ENCODE assay signal across 2 cellular contexts in genomic region chr1:39566441-39567137, GRCh38.
TF ChIP-seq lines count a peak whose summit lies in the region.

No MANE protein-coding gene starts in this region.

TF ChIP-seq in WTC11, 78 proteins besides CTCF, POLR2A, EP300 and RAD21:
- TF ChIP-seq, protein P1, sequence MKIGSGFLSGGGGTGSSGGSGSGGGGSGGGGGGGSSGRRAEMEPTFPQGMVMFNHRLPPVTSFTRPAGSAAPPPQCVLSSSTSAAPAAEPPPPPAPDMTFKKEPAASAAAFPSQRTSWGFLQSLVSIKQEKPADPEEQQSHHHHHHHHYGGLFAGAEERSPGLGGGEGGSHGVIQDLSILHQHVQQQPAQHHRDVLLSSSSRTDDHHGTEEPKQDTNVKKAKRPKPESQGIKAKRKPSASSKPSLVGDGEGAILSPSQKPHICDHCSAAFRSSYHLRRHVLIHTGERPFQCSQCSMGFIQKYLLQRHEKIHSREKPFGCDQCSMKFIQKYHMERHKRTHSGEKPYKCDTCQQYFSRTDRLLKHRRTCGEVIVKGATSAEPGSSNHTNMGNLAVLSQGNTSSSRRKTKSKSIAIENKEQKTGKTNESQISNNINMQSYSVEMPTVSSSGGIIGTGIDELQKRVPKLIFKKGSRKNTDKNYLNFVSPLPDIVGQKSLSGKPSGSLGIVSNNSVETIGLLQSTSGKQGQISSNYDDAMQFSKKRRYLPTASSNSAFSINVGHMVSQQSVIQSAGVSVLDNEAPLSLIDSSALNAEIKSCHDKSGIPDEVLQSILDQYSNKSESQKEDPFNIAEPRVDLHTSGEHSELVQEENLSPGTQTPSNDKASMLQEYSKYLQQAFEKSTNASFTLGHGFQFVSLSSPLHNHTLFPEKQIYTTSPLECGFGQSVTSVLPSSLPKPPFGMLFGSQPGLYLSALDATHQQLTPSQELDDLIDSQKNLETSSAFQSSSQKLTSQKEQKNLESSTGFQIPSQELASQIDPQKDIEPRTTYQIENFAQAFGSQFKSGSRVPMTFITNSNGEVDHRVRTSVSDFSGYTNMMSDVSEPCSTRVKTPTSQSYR (CRISPR knock-in tag; IDR thresholded peaks at IDR 0.05) = no peak
- peak; percentile 39; the same call in 1 of the 2 replicates for TF ChIP-seq GABPB1 (CRISPR knock-in tag; IDR thresholded peaks at IDR 0.05)

TF ChIP-seq in HepG2, 621 proteins besides CTCF, POLR2A, EP300 and RAD21 (continues in another document):
- TF ChIP-seq ZNF788 (CRISPR knock-in tag; IDR thresholded peaks at IDR 0.05; ENCODE audit: borderline replicate concordance) = 0 out of 2 replicates have a peak, but pooled peaks have one; percentile 33
- TF ChIP-seq REPIN1 (CRISPR knock-in tag; IDR thresholded peaks at IDR 0.05; ENCODE audit: borderline replicate concordance, low read depth) = peak; percentile 61; the same call in 1 of the 2 replicates
- TF ChIP-seq, protein P2, sequence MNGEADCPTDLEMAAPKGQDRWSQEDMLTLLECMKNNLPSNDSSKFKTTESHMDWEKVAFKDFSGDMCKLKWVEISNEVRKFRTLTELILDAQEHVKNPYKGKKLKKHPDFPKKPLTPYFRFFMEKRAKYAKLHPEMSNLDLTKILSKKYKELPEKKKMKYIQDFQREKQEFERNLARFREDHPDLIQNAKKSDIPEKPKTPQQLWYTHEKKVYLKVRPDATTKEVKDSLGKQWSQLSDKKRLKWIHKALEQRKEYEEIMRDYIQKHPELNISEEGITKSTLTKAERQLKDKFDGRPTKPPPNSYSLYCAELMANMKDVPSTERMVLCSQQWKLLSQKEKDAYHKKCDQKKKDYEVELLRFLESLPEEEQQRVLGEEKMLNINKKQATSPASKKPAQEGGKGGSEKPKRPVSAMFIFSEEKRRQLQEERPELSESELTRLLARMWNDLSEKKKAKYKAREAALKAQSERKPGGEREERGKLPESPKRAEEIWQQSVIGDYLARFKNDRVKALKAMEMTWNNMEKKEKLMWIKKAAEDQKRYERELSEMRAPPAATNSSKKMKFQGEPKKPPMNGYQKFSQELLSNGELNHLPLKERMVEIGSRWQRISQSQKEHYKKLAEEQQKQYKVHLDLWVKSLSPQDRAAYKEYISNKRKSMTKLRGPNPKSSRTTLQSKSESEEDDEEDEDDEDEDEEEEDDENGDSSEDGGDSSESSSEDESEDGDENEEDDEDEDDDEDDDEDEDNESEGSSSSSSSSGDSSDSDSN (CRISPR knock-in tag; IDR thresholded peaks at IDR 0.05) = 0 out of 2 replicates have a peak, but pooled peaks have one; percentile 20
- no peak for TF ChIP-seq DR1 (CRISPR knock-in tag; IDR thresholded peaks at IDR 0.05)
- no peak for TF ChIP-seq THAP7 (CRISPR knock-in tag; IDR thresholded peaks at IDR 0.05)
- TF ChIP-seq PITX1 (CRISPR knock-in tag; IDR thresholded peaks at IDR 0.05) = peak; percentile 78
- no peak for TF ChIP-seq ZNF543 (CRISPR knock-in tag; IDR thresholded peaks at IDR 0.05)
- TF ChIP-seq, protein P3, sequence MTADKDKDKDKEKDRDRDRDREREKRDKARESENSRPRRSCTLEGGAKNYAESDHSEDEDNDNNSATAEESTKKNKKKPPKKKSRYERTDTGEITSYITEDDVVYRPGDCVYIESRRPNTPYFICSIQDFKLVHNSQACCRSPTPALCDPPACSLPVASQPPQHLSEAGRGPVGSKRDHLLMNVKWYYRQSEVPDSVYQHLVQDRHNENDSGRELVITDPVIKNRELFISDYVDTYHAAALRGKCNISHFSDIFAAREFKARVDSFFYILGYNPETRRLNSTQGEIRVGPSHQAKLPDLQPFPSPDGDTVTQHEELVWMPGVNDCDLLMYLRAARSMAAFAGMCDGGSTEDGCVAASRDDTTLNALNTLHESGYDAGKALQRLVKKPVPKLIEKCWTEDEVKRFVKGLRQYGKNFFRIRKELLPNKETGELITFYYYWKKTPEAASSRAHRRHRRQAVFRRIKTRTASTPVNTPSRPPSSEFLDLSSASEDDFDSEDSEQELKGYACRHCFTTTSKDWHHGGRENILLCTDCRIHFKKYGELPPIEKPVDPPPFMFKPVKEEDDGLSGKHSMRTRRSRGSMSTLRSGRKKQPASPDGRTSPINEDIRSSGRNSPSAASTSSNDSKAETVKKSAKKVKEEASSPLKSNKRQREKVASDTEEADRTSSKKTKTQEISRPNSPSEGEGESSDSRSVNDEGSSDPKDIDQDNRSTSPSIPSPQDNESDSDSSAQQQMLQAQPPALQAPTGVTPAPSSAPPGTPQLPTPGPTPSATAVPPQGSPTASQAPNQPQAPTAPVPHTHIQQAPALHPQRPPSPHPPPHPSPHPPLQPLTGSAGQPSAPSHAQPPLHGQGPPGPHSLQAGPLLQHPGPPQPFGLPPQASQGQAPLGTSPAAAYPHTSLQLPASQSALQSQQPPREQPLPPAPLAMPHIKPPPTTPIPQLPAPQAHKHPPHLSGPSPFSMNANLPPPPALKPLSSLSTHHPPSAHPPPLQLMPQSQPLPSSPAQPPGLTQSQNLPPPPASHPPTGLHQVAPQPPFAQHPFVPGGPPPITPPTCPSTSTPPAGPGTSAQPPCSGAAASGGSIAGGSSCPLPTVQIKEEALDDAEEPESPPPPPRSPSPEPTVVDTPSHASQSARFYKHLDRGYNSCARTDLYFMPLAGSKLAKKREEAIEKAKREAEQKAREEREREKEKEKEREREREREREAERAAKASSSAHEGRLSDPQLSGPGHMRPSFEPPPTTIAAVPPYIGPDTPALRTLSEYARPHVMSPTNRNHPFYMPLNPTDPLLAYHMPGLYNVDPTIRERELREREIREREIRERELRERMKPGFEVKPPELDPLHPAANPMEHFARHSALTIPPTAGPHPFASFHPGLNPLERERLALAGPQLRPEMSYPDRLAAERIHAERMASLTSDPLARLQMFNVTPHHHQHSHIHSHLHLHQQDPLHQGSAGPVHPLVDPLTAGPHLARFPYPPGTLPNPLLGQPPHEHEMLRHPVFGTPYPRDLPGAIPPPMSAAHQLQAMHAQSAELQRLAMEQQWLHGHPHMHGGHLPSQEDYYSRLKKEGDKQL (CRISPR knock-in tag; IDR thresholded peaks at IDR 0.05; ENCODE audit: low read depth) = no peak
- TF ChIP-seq SALL1 (CRISPR knock-in tag; IDR thresholded peaks at IDR 0.05) = peak; percentile 68; the same call in 1 of the 2 replicates
- TF ChIP-seq ZNF619 (CRISPR knock-in tag; IDR thresholded peaks at IDR 0.05) = no peak
- TF ChIP-seq CREM (IDR thresholded peaks at IDR 0.05) = peak; percentile 35; the same call in 1 of the 2 replicates
- no peak for TF ChIP-seq CREM (CRISPR knock-in tag; IDR thresholded peaks at IDR 0.05)
- no peak for TF ChIP-seq MEF2D (CRISPR knock-in tag; IDR thresholded peaks at IDR 0.05)
- TF ChIP-seq ASH2L (IDR thresholded peaks at IDR 0.05; ENCODE audit: insufficient read length, low read depth, low read length) = peak; percentile 43
- no peak for TF ChIP-seq ZNF251 (CRISPR knock-in tag; IDR thresholded peaks at IDR 0.05)
- peak; percentile 42; the same call in 1 of the 2 replicates for TF ChIP-seq SOX5 (CRISPR knock-in tag; IDR thresholded peaks at IDR 0.05; ENCODE audit: borderline replicate concordance)
- TF ChIP-seq ZNF839 (CRISPR knock-in tag; IDR thresholded peaks at IDR 0.05; ENCODE audit: borderline replicate concordance) = no peak
- TF ChIP-seq ZSCAN22 (CRISPR knock-in tag; IDR thresholded peaks at IDR 0.05) = no peak
- TF ChIP-seq TARDBP (CRISPR knock-in tag; IDR thresholded peaks at IDR 0.05) = peak; percentile 57; the same call in 1 of the 2 replicates
- TF ChIP-seq, protein P4, sequence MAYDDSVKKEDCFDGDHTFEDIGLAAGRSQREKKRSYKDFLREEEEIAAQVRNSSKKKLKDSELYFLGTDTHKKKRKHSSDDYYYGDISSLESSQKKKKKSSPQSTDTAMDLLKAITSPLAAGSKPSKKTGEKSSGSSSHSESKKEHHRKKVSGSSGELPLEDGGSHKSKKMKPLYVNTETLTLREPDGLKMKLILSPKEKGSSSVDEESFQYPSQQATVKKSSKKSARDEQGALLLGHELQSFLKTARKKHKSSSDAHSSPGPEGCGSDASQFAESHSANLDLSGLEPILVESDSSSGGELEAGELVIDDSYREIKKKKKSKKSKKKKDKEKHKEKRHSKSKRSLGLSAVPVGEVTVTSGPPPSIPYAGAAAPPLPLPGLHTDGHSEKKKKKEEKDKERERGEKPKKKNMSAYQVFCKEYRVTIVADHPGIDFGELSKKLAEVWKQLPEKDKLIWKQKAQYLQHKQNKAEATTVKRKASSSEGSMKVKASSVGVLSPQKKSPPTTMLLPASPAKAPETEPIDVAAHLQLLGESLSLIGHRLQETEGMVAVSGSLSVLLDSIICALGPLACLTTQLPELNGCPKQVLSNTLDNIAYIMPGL (CRISPR knock-in tag; IDR thresholded peaks at IDR 0.05; ENCODE audit: borderline replicate concordance in 1 of 2, low read depth in 1 of 2) = peak; percentile 29 to 31; a peak in 2 of 4 replicates
- TF ChIP-seq NR2C2 (CRISPR knock-in tag; IDR thresholded peaks at IDR 0.05; ENCODE audit: borderline replicate concordance) = 0 out of 2 replicates have a peak, but pooled peaks have one; percentile 39
- 0 out of 2 replicates have a peak, but pooled peaks have one; percentile 17 for TF ChIP-seq MAZ (IDR thresholded peaks at IDR 0.05; ENCODE audit: borderline replicate concordance, low read depth, low read length)
- no peak for TF ChIP-seq MAZ (CRISPR knock-in tag; IDR thresholded peaks at IDR 0.05; ENCODE audit: low read depth)
- TF ChIP-seq ZNF580 (CRISPR knock-in tag; IDR thresholded peaks at IDR 0.05; ENCODE audit: borderline replicate concordance, low read depth) = peak; percentile 31; the same call in 1 of the 2 replicates
- peak; percentile 51; the same call in 1 of the 2 replicates for TF ChIP-seq ISL2 (CRISPR knock-in tag; IDR thresholded peaks at IDR 0.05)
- TF ChIP-seq PHF21A (CRISPR knock-in tag; IDR thresholded peaks at IDR 0.05) = peak; percentile 73
- peak; percentile 57 for TF ChIP-seq CEBPG (CRISPR knock-in tag; IDR thresholded peaks at IDR 0.05)
- peak; percentile 76 for TF ChIP-seq PAXIP1 (CRISPR knock-in tag; conservative IDR thresholded peaks at IDR 0.05)
- no peak for TF ChIP-seq RORA (CRISPR knock-in tag; IDR thresholded peaks at IDR 0.05)
- TF ChIP-seq ARID3A (IDR thresholded peaks at IDR 0.05; ENCODE audit: low read depth, low read length) = peak; percentile 32; the same call in 1 of the 2 replicates
- peak; percentile 62 for TF ChIP-seq IRF2 (CRISPR knock-in tag; IDR thresholded peaks at IDR 0.05)
- TF ChIP-seq, protein P5, sequence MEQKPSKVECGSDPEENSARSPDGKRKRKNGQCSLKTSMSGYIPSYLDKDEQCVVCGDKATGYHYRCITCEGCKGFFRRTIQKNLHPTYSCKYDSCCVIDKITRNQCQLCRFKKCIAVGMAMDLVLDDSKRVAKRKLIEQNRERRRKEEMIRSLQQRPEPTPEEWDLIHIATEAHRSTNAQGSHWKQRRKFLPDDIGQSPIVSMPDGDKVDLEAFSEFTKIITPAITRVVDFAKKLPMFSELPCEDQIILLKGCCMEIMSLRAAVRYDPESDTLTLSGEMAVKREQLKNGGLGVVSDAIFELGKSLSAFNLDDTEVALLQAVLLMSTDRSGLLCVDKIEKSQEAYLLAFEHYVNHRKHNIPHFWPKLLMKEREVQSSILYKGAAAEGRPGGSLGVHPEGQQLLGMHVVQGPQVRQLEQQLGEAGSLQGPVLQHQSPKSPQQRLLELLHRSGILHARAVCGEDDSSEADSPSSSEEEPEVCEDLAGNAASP (CRISPR knock-in tag; IDR thresholded peaks at IDR 0.05; ENCODE audit: borderline replicate concordance) = 0 out of 2 replicates have a peak, but pooled peaks have one; percentile 23
- peak; percentile 21; the same call in 1 of the 2 replicates for TF ChIP-seq ARID2 (CRISPR knock-in tag; IDR thresholded peaks at IDR 0.05; ENCODE audit: borderline replicate concordance)
- TF ChIP-seq, protein P6, sequence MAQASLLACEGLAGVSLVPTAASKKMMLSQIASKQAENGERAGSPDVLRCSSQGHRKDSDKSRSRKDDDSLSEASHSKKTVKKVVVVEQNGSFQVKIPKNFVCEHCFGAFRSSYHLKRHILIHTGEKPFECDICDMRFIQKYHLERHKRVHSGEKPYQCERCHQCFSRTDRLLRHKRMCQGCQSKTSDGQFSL (CRISPR knock-in tag; IDR thresholded peaks at IDR 0.05) = peak; percentile 82; the same call in 1 of the 2 replicates
